Comparison of ENCODE assay signal across 20 cellular contexts in the genomic region with DNA sequence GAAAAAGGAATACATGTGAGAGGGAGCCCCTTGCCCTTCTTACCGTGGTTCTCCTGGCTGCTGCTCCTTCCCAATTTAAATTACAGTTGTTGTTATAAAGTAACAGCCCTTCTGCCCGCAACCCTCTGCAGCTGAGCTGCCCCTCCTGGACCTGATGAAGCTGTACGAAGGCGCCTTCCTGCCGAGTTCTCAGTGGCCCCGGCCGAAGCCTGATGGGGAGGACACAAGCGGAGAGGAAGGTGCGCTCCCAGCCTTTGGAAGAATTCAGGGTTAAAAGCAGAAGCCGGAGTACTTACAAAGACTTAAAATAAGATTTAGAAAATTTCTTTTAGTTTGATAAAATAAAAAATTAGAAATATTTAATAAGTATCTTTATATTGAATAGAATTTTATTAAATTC. TPM values are rescaled to one million over a fixed set of nuclear protein-coding genes. Genes with fewer than 3 reads are reported as not detected.
DNase-seq lines count a peak whose midpoint lies in the region; ATAC-seq and TF ChIP-seq lines count a peak whose summit lies in the region.
"Had no signal": no experiment of that assay in that cellular context is flagged by ENCODE, and none has a peak within 500 bp of the region (broad histone marks: within the 10 kb centered on the region; RNA-seq: fewer than 3 reads in every experiment).

No MANE protein-coding gene starts in this region.

- no peaks in the 10 kb centered on the region for H3K27me3 ChIP-seq in IMR-90 (ENCODE audit: control insufficient read depth, insufficient read depth, low read length)
- H3K27me3 ChIP-seq in osteoblast (ENCODE audit: insufficient read depth, low read length) = no peaks in the 10 kb centered on the region
- H3K27me3 ChIP-seq: BE2C; BLaER1 treated with 17β-estradiol and CSF1 and Interleukin-3, amounts not matched to agents 10 nM and 100 nM had no signal

- H3K4ac ChIP-seq in IMR-90 (ENCODE audit: low read depth, low read length) = peak overlapping the region; percentile 44; the same call in 1 of the 2 replicates

- no peak for ATAC-seq in IMR-90 (ENCODE audit: low read depth)
- no peak for ATAC-seq in HG02610 (IDR thresholded peaks at IDR 0.05; ENCODE audit: unreplicated experiment)
- no peak for ATAC-seq in GM19455 (IDR thresholded peaks at IDR 0.05; ENCODE audit: unreplicated experiment)

- WGBS in IMR-90 (ENCODE audit: extremely low coverage in 2 of 2, insufficient read length in 1 of 2), 2 experiments = 90% methylated on average over 4 of the region's 10 CpGs; no CpG with 5 or more reads in 1 of the 2 experiments

- H2AK9ac ChIP-seq in IMR-90 (replicated peaks; ENCODE audit: low read depth, low read length, poor library complexity) = peak overlapping the region; percentile 15

- 0 out of 2 replicates have a peak overlapping the region, but pooled peaks have one; percentile 40 for H2AK5ac ChIP-seq in IMR-90 (ENCODE audit: low read depth, low read length)

- peak overlapping the region; percentile 79; the same call in 1 of the 3 replicates for H2BK15ac ChIP-seq in IMR-90 (ENCODE audit: low read depth, low read length)

- TF ChIP-seq CTCF in IMR-90 (conservative IDR thresholded peaks at IDR 0.05; ENCODE audit: low read depth, low read length) (no peak), osteoblast (IDR thresholded peaks at IDR 0.05; ENCODE audit: extremely low read depth, low read depth, low read length) (no peak)

- no peak for TF ChIP-seq POLR2A in IMR-90 (IDR thresholded peaks at IDR 0.05; ENCODE audit: low read depth, low read length)

- intact Hi-C loops in IMR-90 (cut with micrococcal nuclease) = loop anchor here (5.0 kb wide), 1 partner anchor 173 kb away; no protein-coding TSS in a partner anchor

- no peak overlapping the region for H2BK20ac ChIP-seq in IMR-90 (ENCODE audit: low read depth, low read length)

- H3K79me1 ChIP-seq in IMR-90 (ENCODE audit: low read depth in 1 of 2, low read length in 2 of 2) = peaks cover 19 to 37% of the 10 kb centered on the region in 2 experiments

- H3K9me3 ChIP-seq in IMR-90 (ENCODE audit: control insufficient read depth, insufficient read depth, low read length) (no peaks in the 10 kb centered on the region), osteoblast (ENCODE audit: low read depth, low read length) (no peaks in the 10 kb centered on the region)
- H3K9me3 ChIP-seq: BE2C; BLaER1 treated with 17β-estradiol and CSF1 and Interleukin-3, amounts not matched to agents 10 nM and 100 nM; HAP-1 had no signal

- peak; percentile 44 for DNase-seq in activated effector memory CD4-positive, alpha-beta T cell treated with anti-CD3 and anti-CD28 coated beads, Interleukin-2, amount 50 U/mL, for 16 hours
- DNase-seq in activated effector memory CD4-positive, alpha-beta T cell treated with Interleukin-2 at 50 U/mL for 16 hours = no peak
- no peak for DNase-seq in IMR-90
- no peak for DNase-seq in osteoblast (ENCODE audit: insufficient read length, low spot score, missing footprints)
- DNase-seq in COR-L47 (lab: John Stamatoyannopoulos, UW) = no peak
- no peak for DNase-seq in HuH-7.5 (ENCODE audit: low spot score)
- DNase-seq: AML-193; BE2C; Calu3; CD4-positive, alpha-beta T cell; CD8-positive, alpha-beta memory T cell; DMS53; DMS79 treated with DMSO at 0.1 percent for 48 hours; GF-D8; GOT3 had no signal

- no TSS peak for BruUV-seq in IMR-90 (replicated peaks; lab: Mats Ljungman, UMichigan)

- in situ Hi-C loops in IMR-90 (cut with MboI; ENCODE audit: low sequenced_read_pairs) = no loop called here

- H3K36me3 ChIP-seq in IMR-90 (ENCODE audit: control insufficient read depth, insufficient read depth, low read length) = peaks cover 22% of the 10 kb centered on the region
- H3K36me3 ChIP-seq in osteoblast (ENCODE audit: insufficient read depth, low read length) = peaks cover 25% of the 10 kb centered on the region

- no peak overlapping the region for H2AFZ ChIP-seq in IMR-90 (replicated peaks; ENCODE audit: low read length, poor library complexity)
- no peak overlapping the region for H2AFZ ChIP-seq in osteoblast (ENCODE audit: low read length)

- H3K27ac ChIP-seq in IMR-90 (ENCODE audit: insufficient read depth, low read length) = no peak overlapping the region
- peak overlapping the region; percentile 64 for H3K27ac ChIP-seq in osteoblast (ENCODE audit: low read depth, low read length)
- H3K27ac ChIP-seq: 22Rv1 had no signal

- H3K18ac ChIP-seq in IMR-90 (ENCODE audit: low read depth, low read length) = no peak overlapping the region

- no peak overlapping the region for H4K91ac ChIP-seq in IMR-90 (ENCODE audit: insufficient read depth, low read depth, low read length)

- POLR2A ChIA-PET in IMR-90 (lab: Charles Lee; ENCODE audit: unreplicated experiment) = no interaction called here

- H3K4me3 ChIP-seq in IMR-90 (ENCODE audit: insufficient read depth, low read depth, low read length) (no peak overlapping the region), osteoblast (ENCODE audit: insufficient read depth, low read length) (no peak overlapping the region)
- H3K4me3 ChIP-seq: BLaER1 treated with 17β-estradiol and CSF1 and Interleukin-3, amounts not matched to agents 10 nM and 100 nM; HAP-1 had no signal

- H3K9ac ChIP-seq in IMR-90 (ENCODE audit: low read depth, low read length) = no peak overlapping the region

- peak overlapping the region; percentile 24 for H2BK5ac ChIP-seq in IMR-90 (ENCODE audit: low read depth, low read length, poor library complexity, severe bottlenecking)

- H4K8ac ChIP-seq in IMR-90 (ENCODE audit: low read depth in 2 of 2, low read length in 2 of 2) = no peak overlapping the region

- TF ChIP-seq RAD21 in IMR-90 (IDR thresholded peaks at IDR 0.05; ENCODE audit: low read length) = no peak

- CTCF ChIA-PET in IMR-90 (lab: Yijun Ruan, JAX) = no interaction called here

- no peak overlapping the region for H3K56ac ChIP-seq in IMR-90 (ENCODE audit: extremely low read depth, insufficient read depth, low read length)

- H3K9me1 ChIP-seq in IMR-90 (ENCODE audit: insufficient read depth, low read length) = peaks cover 18% of the 10 kb centered on the region

- peaks cover 9% of the 10 kb centered on the region for H3K4me1 ChIP-seq in IMR-90 (ENCODE audit: control insufficient read depth, insufficient read depth, low read length)
- H3K4me1 ChIP-seq in osteoblast (ENCODE audit: insufficient read depth, low read length) = peaks cover 15% of the 10 kb centered on the region
- H3K4me1 ChIP-seq: BE2C, HAP-1 had no signal

- dilution Hi-C loops in IMR-90 (cut with HindIII; ENCODE audit: low sequenced_read_pairs, unreplicated experiment) = no loop called here

- peak overlapping the region; percentile 8; the same call in 1 of the 2 replicates for H2BK120ac ChIP-seq in IMR-90 (ENCODE audit: low read depth, low read length)

- no peak overlapping the region for H3K14ac ChIP-seq in IMR-90 (replicated peaks; ENCODE audit: low read depth, low read length)

- H3K23ac ChIP-seq in IMR-90 (ENCODE audit: low read depth, low read length) = no peak overlapping the region

- H3K4me2 ChIP-seq in IMR-90 (ENCODE audit: low read depth, low read length) (no peak overlapping the region), osteoblast (ENCODE audit: insufficient read depth, low read length) (no peak overlapping the region)

- peaks cover 6% of the 10 kb centered on the region for H3K79me2 ChIP-seq in osteoblast (ENCODE audit: insufficient read depth, low read length)

- no peak overlapping the region for H4K5ac ChIP-seq in IMR-90 (ENCODE audit: low read depth, low read length)

- no peaks in the 10 kb centered on the region for H4K20me1 ChIP-seq in IMR-90 (ENCODE audit: insufficient read depth, low read length)
- no peaks in the 10 kb centered on the region for H4K20me1 ChIP-seq in osteoblast (ENCODE audit: insufficient read depth, low read length)

TF ChIP-seq in IMR-90, 13 proteins besides CTCF, POLR2A, EP300 and RAD21:
- TF ChIP-seq RCOR1 (IDR thresholded peaks at IDR 0.05; ENCODE audit: insufficient replicate concordance, low read length) (no peak), CEBPB (IDR thresholded peaks at IDR 0.05; ENCODE audit: low read depth, low read length) (no peak), FOS (IDR thresholded peaks at IDR 0.05; ENCODE audit: low read depth, low read length) (no peak), CHD1 (IDR thresholded peaks at IDR 0.05; ENCODE audit: low read depth, low read length) (no peak), RFX5 (IDR thresholded peaks at IDR 0.05; ENCODE audit: low read depth, low read length) (no peak), MAFK (IDR thresholded peaks at IDR 0.05; ENCODE audit: low read depth, low read length) (no peak), SMC3 (IDR thresholded peaks at IDR 0.05; ENCODE audit: low read depth, low read length) (no peak), MAZ (IDR thresholded peaks at IDR 0.05; ENCODE audit: borderline replicate concordance, low read depth, low read length) (no peak), NFE2L2 (IDR thresholded peaks at IDR 0.05; ENCODE audit: low read depth, low read length) (no peak)
- TF ChIP-seq, protein P1, sequence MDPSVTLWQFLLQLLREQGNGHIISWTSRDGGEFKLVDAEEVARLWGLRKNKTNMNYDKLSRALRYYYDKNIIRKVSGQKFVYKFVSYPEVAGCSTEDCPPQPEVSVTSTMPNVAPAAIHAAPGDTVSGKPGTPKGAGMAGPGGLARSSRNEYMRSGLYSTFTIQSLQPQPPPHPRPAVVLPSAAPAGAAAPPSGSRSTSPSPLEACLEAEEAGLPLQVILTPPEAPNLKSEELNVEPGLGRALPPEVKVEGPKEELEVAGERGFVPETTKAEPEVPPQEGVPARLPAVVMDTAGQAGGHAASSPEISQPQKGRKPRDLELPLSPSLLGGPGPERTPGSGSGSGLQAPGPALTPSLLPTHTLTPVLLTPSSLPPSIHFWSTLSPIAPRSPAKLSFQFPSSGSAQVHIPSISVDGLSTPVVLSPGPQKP (IDR thresholded peaks at IDR 0.05; ENCODE audit: borderline replicate concordance, low read depth, low read length) = no peak
- TF ChIP-seq, protein P2, sequence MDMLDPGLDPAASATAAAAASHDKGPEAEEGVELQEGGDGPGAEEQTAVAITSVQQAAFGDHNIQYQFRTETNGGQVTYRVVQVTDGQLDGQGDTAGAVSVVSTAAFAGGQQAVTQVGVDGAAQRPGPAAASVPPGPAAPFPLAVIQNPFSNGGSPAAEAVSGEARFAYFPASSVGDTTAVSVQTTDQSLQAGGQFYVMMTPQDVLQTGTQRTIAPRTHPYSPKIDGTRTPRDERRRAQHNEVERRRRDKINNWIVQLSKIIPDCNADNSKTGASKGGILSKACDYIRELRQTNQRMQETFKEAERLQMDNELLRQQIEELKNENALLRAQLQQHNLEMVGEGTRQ (IDR thresholded peaks at IDR 0.05; ENCODE audit: low read depth, low read length) = no peak

RNA-seq across cellular contexts. Expression of a gene that starts 55.2 kb away (rescaled TPM):
- 4.3 and 5.3 TPM in 2 replicates for total RNA-seq in IMR-90 (2012; rRNA removed)
- 10.3 and 11.4 TPM in 2 replicates for polyA plus RNA-seq in IMR-90 (2012; rRNA removed)
- polyA plus RNA-seq in IMR-90 (2012; cell fraction: cytosol; rRNA removed) = 5.7 and 6.6 TPM in 2 replicates
- 20.1 and 26.9 TPM in 2 replicates for polyA plus RNA-seq in IMR-90 (2012; cell fraction: nucleus; rRNA removed; ENCODE audit: low replicate concordance)
- 14.4 and 14.5 TPM in 2 replicates for total RNA-seq in osteoblast
